8 cellular contexts compared by ENCODE assay signal in the genomic region with DNA sequence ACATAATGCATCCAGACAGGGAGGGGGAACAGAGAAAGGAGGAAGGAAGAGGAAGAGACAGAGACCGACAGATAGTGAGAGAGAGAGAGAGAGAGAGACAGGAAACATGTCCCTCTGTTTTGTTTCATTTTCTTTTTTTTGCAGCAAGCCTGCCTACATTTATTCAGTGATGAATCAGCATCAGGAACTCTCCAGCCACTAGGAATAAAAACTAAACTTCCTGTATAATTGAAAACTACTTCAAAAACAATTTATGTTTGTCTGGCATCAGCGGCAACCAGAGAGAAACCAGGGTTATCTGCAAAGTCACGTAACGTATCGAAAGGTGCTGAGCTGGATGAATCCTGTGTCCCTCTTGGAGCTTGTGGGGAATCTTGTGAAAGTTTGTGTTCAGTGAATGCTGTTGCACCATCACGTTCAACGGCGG.
DNase-seq lines count a peak whose midpoint lies in the region; ATAC-seq and TF ChIP-seq lines count a peak whose summit lies in the region.

No MANE protein-coding gene starts in this region.

- TF ChIP-seq POLR2A in suprapubic skin (IDR thresholded peaks at IDR 0.05): no peak

- no peak overlapping the region for H3K4me3 ChIP-seq in Caco-2 (ENCODE audit: low read depth, low read length)
- peak overlapping the region; percentile 34 to 40 for H3K4me3 ChIP-seq in foreskin fibroblast (ENCODE audit: low read depth in 1 of 2, low read length in 2 of 2)
- peak overlapping the region; percentile 39 for H3K4me3 ChIP-seq in suprapubic skin

- H3K27ac Mint-ChIP-seq in Caco-2 (ENCODE audit: unreplicated experiment): no peak overlapping the region

- TF ChIP-seq CTCF in Caco-2 (IDR thresholded peaks at IDR 0.05; ENCODE audit: insufficient read depth in 1 of 2, low read depth in 1 of 2, low read length in 1 of 2, severe bottlenecking in 1 of 2, unreplicated experiment in 1 of 2) (no peak), foreskin fibroblast (IDR thresholded peaks at IDR 0.05; ENCODE audit: low read depth, low read length) (no peak), suprapubic skin (IDR thresholded peaks at IDR 0.05) (no peak)

- no peak for DNase-seq in Caco-2
- peak; percentile 11 for DNase-seq in H4 (ENCODE audit: low spot score)
- peak; percentile 7 to 11 for DNase-seq in foreskin fibroblast
- DNase-seq in suprapubic skin (ENCODE audit: low spot score in 2 of 2): no peak
- no peak for DNase-seq in HK-2 (ENCODE audit: unreplicated experiment)
- DNase-seq in NCI-H82 (lab: John Stamatoyannopoulos, UW): no peak

- POLR2A ChIA-PET in Caco-2 (lab: Charles Lee): no interaction called here

- H3K27ac ChIP-seq in suprapubic skin: no peak overlapping the region

- no peak for TF ChIP-seq EP300 in suprapubic skin (IDR thresholded peaks at IDR 0.05)

- peaks cover 5% of the 10 kb centered on the region for H3K36me3 Mint-ChIP-seq in Caco-2 (ENCODE audit: insufficient read depth, unreplicated experiment)

- peak overlapping the region; percentile 48 for H3K4me3 Mint-ChIP-seq in Caco-2 (ENCODE audit: unreplicated experiment)

- no peaks in the 10 kb centered on the region for H3K9me3 ChIP-seq in Caco-2
- no peaks in the 10 kb centered on the region for H3K9me3 ChIP-seq in suprapubic skin

- intact Hi-C loops in Caco-2 (cut with micrococcal nuclease; ENCODE audit: unreplicated experiment): no loop called here

- peaks cover 22% of the 10 kb centered on the region for H3K27me3 Mint-ChIP-seq in Caco-2 (ENCODE audit: insufficient read depth, unreplicated experiment)

- H3K36me3 ChIP-seq in Caco-2 (ENCODE audit: control insufficient read depth, insufficient read depth, low read length): no peaks in the 10 kb centered on the region
- no peaks in the 10 kb centered on the region for H3K36me3 ChIP-seq in suprapubic skin

- no TSS peak for BruUV-seq in Caco-2 (replicated peaks; lab: Mats Ljungman, UMichigan)

- H3K4me1 ChIP-seq in Caco-2: no peaks in the 10 kb centered on the region
- H3K4me1 ChIP-seq in suprapubic skin: no peaks in the 10 kb centered on the region

- WGBS in suprapubic skin: 32% methylated on average over 8 of the region's 8 CpGs

- CTCF ChIA-PET in Caco-2 (lab: Charles Lee): no interaction called here

- no peaks in the 10 kb centered on the region for H3K9me3 Mint-ChIP-seq in Caco-2 (ENCODE audit: unreplicated experiment)

- no peaks in the 10 kb centered on the region for H3K4me1 Mint-ChIP-seq in Caco-2 (ENCODE audit: low read depth, unreplicated experiment)

- H3K27me3 ChIP-seq in Caco-2 (replicated peaks; ENCODE audit: control insufficient read depth, insufficient read depth, low read length): peaks cover 4% of the 10 kb centered on the region
- H3K27me3 ChIP-seq in suprapubic skin: peaks cover 5% of the 10 kb centered on the region

- peak; percentile 80 for ATAC-seq in SK-N-SH treated with all-trans-retinoic acid at 6 μM for 48 hours
- ATAC-seq in HG03135 (IDR thresholded peaks at IDR 0.05; ENCODE audit: unreplicated experiment): no peak

TF ChIP-seq in SK-N-SH treated with all-trans-retinoic acid at 6 μM for 48 hours, 23 proteins besides CTCF, POLR2A, EP300 and RAD21:
- TF ChIP-seq, protein P1, sequence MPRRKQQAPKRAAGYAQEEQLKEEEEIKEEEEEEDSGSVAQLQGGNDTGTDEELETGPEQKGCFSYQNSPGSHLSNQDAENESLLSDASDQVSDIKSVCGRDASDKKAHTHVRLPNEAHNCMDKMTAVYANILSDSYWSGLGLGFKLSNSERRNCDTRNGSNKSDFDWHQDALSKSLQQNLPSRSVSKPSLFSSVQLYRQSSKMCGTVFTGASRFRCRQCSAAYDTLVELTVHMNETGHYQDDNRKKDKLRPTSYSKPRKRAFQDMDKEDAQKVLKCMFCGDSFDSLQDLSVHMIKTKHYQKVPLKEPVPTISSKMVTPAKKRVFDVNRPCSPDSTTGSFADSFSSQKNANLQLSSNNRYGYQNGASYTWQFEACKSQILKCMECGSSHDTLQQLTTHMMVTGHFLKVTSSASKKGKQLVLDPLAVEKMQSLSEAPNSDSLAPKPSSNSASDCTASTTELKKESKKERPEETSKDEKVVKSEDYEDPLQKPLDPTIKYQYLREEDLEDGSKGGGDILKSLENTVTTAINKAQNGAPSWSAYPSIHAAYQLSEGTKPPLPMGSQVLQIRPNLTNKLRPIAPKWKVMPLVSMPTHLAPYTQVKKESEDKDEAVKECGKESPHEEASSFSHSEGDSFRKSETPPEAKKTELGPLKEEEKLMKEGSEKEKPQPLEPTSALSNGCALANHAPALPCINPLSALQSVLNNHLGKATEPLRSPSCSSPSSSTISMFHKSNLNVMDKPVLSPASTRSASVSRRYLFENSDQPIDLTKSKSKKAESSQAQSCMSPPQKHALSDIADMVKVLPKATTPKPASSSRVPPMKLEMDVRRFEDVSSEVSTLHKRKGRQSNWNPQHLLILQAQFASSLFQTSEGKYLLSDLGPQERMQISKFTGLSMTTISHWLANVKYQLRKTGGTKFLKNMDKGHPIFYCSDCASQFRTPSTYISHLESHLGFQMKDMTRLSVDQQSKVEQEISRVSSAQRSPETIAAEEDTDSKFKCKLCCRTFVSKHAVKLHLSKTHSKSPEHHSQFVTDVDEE (CRISPR knock-in tag; IDR thresholded peaks at IDR 0.05): no peak
- TF ChIP-seq BACH2 (CRISPR knock-in tag; IDR thresholded peaks at IDR 0.05; ENCODE audit: borderline replicate concordance) (no peak), ZNF565 (CRISPR knock-in tag; conservative IDR thresholded peaks at IDR 0.05; ENCODE audit: low read depth) (no peak), CSDC2 (CRISPR knock-in tag; IDR thresholded peaks at IDR 0.05) (no peak), TCF4 (CRISPR knock-in tag; IDR thresholded peaks at IDR 0.05; ENCODE audit: borderline replicate concordance) (no peak), ZC3H10 (CRISPR knock-in tag; IDR thresholded peaks at IDR 0.05) (no peak), TOX (CRISPR knock-in tag; IDR thresholded peaks at IDR 0.05; ENCODE audit: borderline replicate concordance) (no peak)
- TF ChIP-seq, protein P2, sequence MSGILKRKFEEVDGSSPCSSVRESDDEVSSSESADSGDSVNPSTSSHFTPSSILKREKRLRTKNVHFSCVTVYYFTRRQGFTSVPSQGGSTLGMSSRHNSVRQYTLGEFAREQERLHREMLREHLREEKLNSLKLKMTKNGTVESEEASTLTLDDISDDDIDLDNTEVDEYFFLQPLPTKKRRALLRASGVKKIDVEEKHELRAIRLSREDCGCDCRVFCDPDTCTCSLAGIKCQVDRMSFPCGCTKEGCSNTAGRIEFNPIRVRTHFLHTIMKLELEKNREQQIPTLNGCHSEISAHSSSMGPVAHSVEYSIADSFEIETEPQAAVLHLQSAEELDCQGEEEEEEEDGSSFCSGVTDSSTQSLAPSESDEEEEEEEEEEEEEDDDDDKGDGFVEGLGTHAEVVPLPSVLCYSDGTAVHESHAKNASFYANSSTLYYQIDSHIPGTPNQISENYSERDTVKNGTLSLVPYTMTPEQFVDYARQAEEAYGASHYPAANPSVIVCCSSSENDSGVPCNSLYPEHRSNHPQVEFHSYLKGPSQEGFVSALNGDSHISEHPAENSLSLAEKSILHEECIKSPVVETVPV (CRISPR knock-in tag; IDR thresholded peaks at IDR 0.05): no peak

Comparison
In these comparisons a context has a peak if more than half of its experiments do, and no peak if none do; other contexts are left out.
1. DNase-seq: peak in H4 (single experiment) and foreskin fibroblast (2 of 2); none in Caco-2 (0 of 2), suprapubic skin (0 of 2), HK-2 (single experiment) and NCI-H82 (single experiment).